Comparison of ENCODE assay signal across 19 cellular contexts in the genomic region with DNA sequence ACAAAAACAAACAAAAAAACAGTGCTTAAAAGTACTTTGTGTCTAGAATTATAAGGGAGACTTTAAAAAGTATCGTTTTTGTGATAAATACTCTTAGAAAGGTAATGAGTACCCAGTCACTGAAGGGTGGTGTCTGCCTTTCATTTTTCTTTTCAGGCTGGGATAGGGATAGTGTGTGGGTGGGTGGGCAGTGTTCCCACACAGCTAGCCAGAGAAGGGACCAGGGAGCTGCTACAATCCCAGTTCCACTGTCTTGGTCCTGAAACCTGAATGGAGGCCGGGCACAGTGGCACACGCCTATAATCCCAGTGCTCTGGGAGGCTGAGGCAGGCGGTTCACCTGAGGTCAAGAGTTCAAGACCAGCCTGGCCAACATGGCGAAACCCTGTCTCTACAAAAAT. TPM values are rescaled to one million over a fixed set of nuclear protein-coding genes. Genes with fewer than 3 reads are reported as not detected.
DNase-seq lines count a peak whose midpoint lies in the region; ATAC-seq and TF ChIP-seq lines count a peak whose summit lies in the region.
"Had no signal": no experiment of that assay in that cellular context is flagged by ENCODE, and none has a peak within 500 bp of the region (broad histone marks: within the 10 kb centered on the region; RNA-seq: fewer than 3 reads in every experiment).

No MANE protein-coding gene starts in this region.

- no peaks in the 10 kb centered on the region for H3K27me3 Mint-ChIP-seq in CD4-positive, alpha-beta memory T cell

- no peaks in the 10 kb centered on the region for H3K36me3 ChIP-seq in CD4-positive, alpha-beta memory T cell (ENCODE audit: insufficient read depth, low read length)
- peaks cover 0 to 4% (median 0%) of the 10 kb centered on the region in 3 donors for H3K36me3 ChIP-seq in Peyer's patch
- no peaks in the 10 kb centered on the region for H3K36me3 ChIP-seq in rectal smooth muscle tissue (ENCODE audit: control insufficient read depth, insufficient read depth, low read length)
- H3K36me3 ChIP-seq: BLaER1, neutrophil, SJCRH30, thyroid gland had no signal

- no peak overlapping the region for H3K4me3 ChIP-seq in CD4-positive, alpha-beta memory T cell (ENCODE audit: low read length in 2 of 2)
- peak overlapping the region in 2 of 4 donors; percentile 81 to 91 for H3K4me3 ChIP-seq in Peyer's patch
- peak overlapping the region; percentile 12 for H3K4me3 ChIP-seq in coronary artery
- H3K4me3 ChIP-seq in rectal smooth muscle tissue (ENCODE audit: low read length) = no peak overlapping the region
- H3K4me3 ChIP-seq: BLaER1, SJCRH30, thyroid gland had no signal

- no peak for DNase-seq in CD4-positive, alpha-beta memory T cell
- DNase-seq in Peyer's patch = no peak
- no peak for DNase-seq in coronary artery (ENCODE audit: low spot score)
- DNase-seq in NCI-H524 treated with DMSO at 0.1 percent for 48 hours (lab: John Stamatoyannopoulos, UW) = no peak
- DNase-seq in hepatic stellate cell (ENCODE audit: low spot score) = no peak
- DNase-seq: activated CD4-positive, alpha-beta T cell treated with anti-CD3 and anti-CD28 coated beads for 48 hours; activated T-cell treated with anti-CD3 and anti-CD28 coated beads, Interleukin-2, amount 50 U/mL, for 48 hours; DMS79; MM.1S; NCI-H187 treated with DMSO at 0.1 percent for 48 hours; NCI-H510A; SJCRH30; stimulated activated CD4-positive, alpha-beta T cell treated with anti-CD3 and anti-CD28 coated beads, Interleukin-4, amount 100 ng/mL, for 24 hours; thyroid gland had no signal

- no peaks in the 10 kb centered on the region for H3K9me3 ChIP-seq in CD4-positive, alpha-beta memory T cell (ENCODE audit: control insufficient read depth in 1 of 2, low read length in 2 of 2)
- H3K9me3 ChIP-seq in Peyer's patch = no peaks in the 10 kb centered on the region
- H3K9me3 ChIP-seq: BLaER1, neutrophil, SJCRH30, thyroid gland had no signal

- H3K27ac ChIP-seq in CD4-positive, alpha-beta memory T cell (ENCODE audit: low read depth, low read length) = no peak overlapping the region
- peak overlapping the region in 3 of 4 donors; percentile 11 to 91 (median 68) for H3K27ac ChIP-seq in Peyer's patch
- H3K27ac ChIP-seq in coronary artery = peak overlapping the region; percentile 27 to 81
- H3K27ac ChIP-seq in rectal smooth muscle tissue (ENCODE audit: low read depth, low read length) = peak overlapping the region; percentile 53
- H3K27ac ChIP-seq: BLaER1, epithelial cell of prostate, neutrophil, SJCRH30 had no signal

- peaks cover 13 to 35% (median 15%) of the 10 kb centered on the region in 4 donors for H3K4me1 Mint-ChIP-seq in CD4-positive, alpha-beta memory T cell

- no peaks in the 10 kb centered on the region for H3K9me3 Mint-ChIP-seq in CD4-positive, alpha-beta memory T cell

- H3K4me3 Mint-ChIP-seq in CD4-positive, alpha-beta memory T cell = peak overlapping the region in 6 of 8 donors; percentile 3 to 97 (median 78)

- POLR2A ChIA-PET in CD4-positive, alpha-beta memory T cell (lab: Charles Lee; ENCODE audit: partially characterized antibody) = no interaction called here

- no peak for TF ChIP-seq POLR2A in Peyer's patch (IDR thresholded peaks at IDR 0.05)

- CTCF ChIA-PET in CD4-positive, alpha-beta memory T cell (lab: Charles Lee; ENCODE audit: partially characterized antibody) = no interaction called here

- peak overlapping the region in 3 of 7 donors; percentile 10 to 54 (median 29) for H3K27ac Mint-ChIP-seq in CD4-positive, alpha-beta memory T cell

- intact Hi-C loops in CD4-positive, alpha-beta memory T cell (cut with micrococcal nuclease) = no loop called here

- H3K4me1 ChIP-seq in CD4-positive, alpha-beta memory T cell (ENCODE audit: insufficient read depth, low read length) = peaks cover 12% of the 10 kb centered on the region
- H3K4me1 ChIP-seq in Peyer's patch (peaks cover 0 to 26% (median 0%) of the 10 kb centered on the region in 4 donors), rectal smooth muscle tissue (ENCODE audit: control insufficient read depth, insufficient read depth, low read length) (peaks cover 3% of the 10 kb centered on the region)
- H3K4me1 ChIP-seq: SJCRH30 had no signal

- no peaks in the 10 kb centered on the region for H3K36me3 Mint-ChIP-seq in CD4-positive, alpha-beta memory T cell

- no peaks in the 10 kb centered on the region for H3K27me3 ChIP-seq in CD4-positive, alpha-beta memory T cell (ENCODE audit: insufficient read depth, low read length)
- H3K27me3 ChIP-seq in Peyer's patch (no peaks in the 10 kb centered on the region), rectal smooth muscle tissue (ENCODE audit: control insufficient read depth, insufficient read depth, low read length) (no peaks in the 10 kb centered on the region)
- H3K27me3 ChIP-seq: BLaER1, neutrophil, SJCRH30, thyroid gland had no signal

- TF ChIP-seq CTCF in Peyer's patch (IDR thresholded peaks at IDR 0.05) (no peak), coronary artery (IDR thresholded peaks at IDR 0.05) (no peak)

- ATAC-seq in HG03439 (IDR thresholded peaks at IDR 0.05; ENCODE audit: unreplicated experiment) = no peak

- no peak overlapping the region for H3K9ac ChIP-seq in rectal smooth muscle tissue (ENCODE audit: low read length)
- H3K9ac ChIP-seq: BLaER1 had no signal

RNA-seq across cellular contexts. Expression of gene GK5, which starts 2.1 kb away (rescaled TPM):
- 10 to 100 TPM; 15.1 to 18.6 TPM for total RNA-seq in CD4-positive, alpha-beta memory T cell
- polyA plus RNA-seq in CD4-positive, alpha-beta memory T cell = 1 to 10 TPM; 4.5 to 5.8 TPM
- total RNA-seq in Peyer's patch = 10 to 100 TPM; 43.7 to 80.2 (median 69.3) TPM
